8 cellular contexts compared by ENCODE assay signal in the genomic region with DNA sequence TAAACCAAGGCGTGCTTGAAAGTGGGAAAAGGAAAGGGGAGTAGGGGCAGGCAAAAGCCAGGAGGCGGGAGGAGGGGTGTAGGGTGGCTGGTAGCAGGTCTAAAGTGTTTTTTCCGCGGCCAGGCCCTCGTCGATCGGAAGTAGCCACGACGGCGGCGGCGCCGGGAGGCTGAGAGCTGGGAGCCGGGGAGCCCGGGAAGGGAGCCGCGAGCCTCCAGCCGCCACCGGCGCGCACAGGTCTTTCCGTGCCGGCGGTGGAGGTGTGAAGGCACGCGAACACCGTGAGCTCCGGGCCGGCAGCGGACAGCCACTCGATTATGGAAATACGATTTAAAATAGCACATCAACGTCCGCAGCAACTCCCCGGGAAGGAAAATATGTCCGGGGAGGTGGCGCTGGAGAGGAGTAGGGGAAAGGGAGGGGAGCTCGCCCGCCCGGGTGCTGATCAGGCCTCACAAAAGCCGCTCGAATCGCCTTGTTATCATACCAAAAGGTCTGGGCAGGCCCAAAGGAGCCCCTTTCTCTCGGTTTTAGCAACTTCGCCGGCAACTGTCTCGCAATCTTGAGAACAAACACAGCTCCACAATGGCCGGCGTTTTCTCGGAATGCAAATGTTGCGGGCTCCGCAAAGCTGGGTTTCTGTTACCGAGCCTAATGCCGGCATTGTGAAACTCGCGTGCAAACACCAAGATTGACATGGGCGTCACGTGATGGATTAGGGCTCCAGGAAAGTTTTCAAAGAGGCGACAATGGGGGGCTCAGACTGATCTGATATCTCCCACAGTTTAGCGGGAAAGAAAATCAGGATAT. TPM values are rescaled to one million over a fixed set of nuclear protein-coding genes. Genes with fewer than 3 reads are reported as not detected.
DNase-seq lines count a peak whose midpoint lies in the region; ATAC-seq and TF ChIP-seq lines count a peak whose summit lies in the region.

No MANE protein-coding gene starts in this region.

- H3K23ac ChIP-seq in mesendoderm (ENCODE audit: low read length) = no peak overlapping the region

- 0% methylated on average over 59 of the region's 60 CpGs for WGBS in ectodermal cell, 2 experiments
- WGBS in mesendoderm (ENCODE audit: extremely low coverage, insufficient coverage, low lambda C conversion rate) = no CpG with 5 or more reads among the region's 60 CpGs

- H3K27me3 Mint-ChIP-seq in type B pancreatic cell = peaks cover 69% of the 10 kb centered on the region

- H3K18ac ChIP-seq in mesendoderm (ENCODE audit: low read length) = peak overlapping the region; percentile 52

- peak overlapping the region; percentile 80 for H3K56ac ChIP-seq in mesendoderm (ENCODE audit: low read length)

- DNase-seq in EH (ENCODE audit: low read depth) (peak; percentile 30), SHP77 treated with DMSO at 0.1 percent for 48 hours (lab: John Stamatoyannopoulos, UW) (peak; percentile 8), mesendoderm (peak; percentile 81), type B pancreatic cell (ENCODE audit: extremely low spot score, unreplicated experiment) (no peak), A172 (ENCODE audit: low spot score) (no peak)

- H3K36me3 Mint-ChIP-seq in type B pancreatic cell = no peaks in the 10 kb centered on the region

- peak overlapping the region; percentile 4 for H2BK5ac ChIP-seq in mesendoderm (ENCODE audit: low read length)

- peak overlapping the region; percentile 53 for H3K4me3 ChIP-seq in ectodermal cell (ENCODE audit: insufficient read depth, low read depth, low read length)
- H3K4me3 ChIP-seq in mesendoderm (ENCODE audit: low read length) = peak overlapping the region; percentile 28

- H3K79me1 ChIP-seq in mesendoderm (ENCODE audit: low read length) = no peaks in the 10 kb centered on the region

- peaks cover 20% of the 10 kb centered on the region for H3K4me1 Mint-ChIP-seq in type B pancreatic cell (ENCODE audit: unreplicated experiment)

- peak overlapping the region; percentile 42 for H3K4me2 ChIP-seq in mesendoderm (ENCODE audit: low read length)

- no peak overlapping the region for H2BK15ac ChIP-seq in mesendoderm (replicated peaks; ENCODE audit: low read depth)

- ATAC-seq in GM19467 (IDR thresholded peaks at IDR 0.05; ENCODE audit: unreplicated experiment) (peak; percentile 79), HG03521 (IDR thresholded peaks at IDR 0.05; ENCODE audit: unreplicated experiment) (peak; percentile 68)

- no peaks in the 10 kb centered on the region for H3K79me2 ChIP-seq in mesendoderm (ENCODE audit: control insufficient read depth, insufficient read depth, low read length)

- H3K27ac Mint-ChIP-seq in type B pancreatic cell = peak overlapping the region; percentile 76

- peaks cover 59% of the 10 kb centered on the region for H3K27me3 ChIP-seq in ectodermal cell (ENCODE audit: control insufficient read depth, insufficient read depth, low read length, poor library complexity, severe bottlenecking)
- peaks cover 17% of the 10 kb centered on the region for H3K27me3 ChIP-seq in mesendoderm (ENCODE audit: insufficient read depth, low read length, poor library complexity)

- H3K9me3 Mint-ChIP-seq in type B pancreatic cell = no peaks in the 10 kb centered on the region

- H3K9ac ChIP-seq in mesendoderm (ENCODE audit: low read length) = peak overlapping the region; percentile 86

- H3K9me3 ChIP-seq in ectodermal cell (ENCODE audit: control insufficient read depth, low read length) = no peaks in the 10 kb centered on the region

- no peaks in the 10 kb centered on the region for H3K36me3 ChIP-seq in ectodermal cell (ENCODE audit: control insufficient read depth, insufficient read depth, low read length)
- no peaks in the 10 kb centered on the region for H3K36me3 ChIP-seq in mesendoderm (ENCODE audit: control insufficient read depth, insufficient read depth, low read length)

- no peak overlapping the region for H3K4ac ChIP-seq in mesendoderm (ENCODE audit: low read depth, low read length)

- peak overlapping the region; percentile 94 for H3K4me3 Mint-ChIP-seq in type B pancreatic cell

- H3K4me1 ChIP-seq in ectodermal cell (ENCODE audit: control insufficient read depth, insufficient read depth, low read length) = peaks cover 41% of the 10 kb centered on the region
- peaks cover 10% of the 10 kb centered on the region for H3K4me1 ChIP-seq in mesendoderm (ENCODE audit: control insufficient read depth, low read depth, low read length)

- no peak overlapping the region for H4K8ac ChIP-seq in mesendoderm (ENCODE audit: low read depth, low read length)

- TF ChIP-seq CTCF in type B pancreatic cell (conservative IDR thresholded peaks at IDR 0.05) = peak; percentile 6

- no peak overlapping the region for H2BK120ac ChIP-seq in mesendoderm (ENCODE audit: low read depth, low read length)

- no peak overlapping the region for H4K5ac ChIP-seq in mesendoderm (ENCODE audit: low read length)

- H2AK5ac ChIP-seq in mesendoderm (ENCODE audit: low read length) = no peak overlapping the region

- H3K27ac ChIP-seq in ectodermal cell (ENCODE audit: insufficient read depth, low read depth, low read length, poor library complexity, severe bottlenecking) = peak overlapping the region; percentile 85
- H3K27ac ChIP-seq in mesendoderm (ENCODE audit: low read depth, low read length) = peak overlapping the region; percentile 89

RNA-seq across cellular contexts. Expression of a gene that starts 2.9 kb away (rescaled TPM):
- 39.8 TPM for polyA plus RNA-seq in ectodermal cell (2013, experiment 1 of 4)
- 35.2 TPM for polyA plus RNA-seq in ectodermal cell (2013, experiment 2 of 4)
- polyA plus RNA-seq in ectodermal cell (2013, experiment 3 of 4) = 52.1 TPM
- 44.1 TPM for polyA plus RNA-seq in ectodermal cell (2013, experiment 4 of 4)
- polyA plus RNA-seq in mesendoderm (2013, experiment 1 of 2) = 0.52 TPM
- polyA plus RNA-seq in mesendoderm (2013, experiment 2 of 2) = 0.80 TPM
- total RNA-seq in type B pancreatic cell (ENCODE audit: low replicate concordance) = 0.36 and 8.1 TPM in 2 replicates
- total RNA-seq in A172 (2014; rRNA removed; shearing (Covaris generic)) = not detected in 2 replicates

Comparison
In these comparisons a context has a peak if more than half of its experiments do, and no peak if none do; other contexts are left out.
1. DNase-seq: peak in EH (single experiment), SHP77 treated with DMSO at 0.1 percent for 48 hours (single experiment) and mesendoderm (single experiment); none in type B pancreatic cell (single experiment) and A172 (single experiment).